Comparison of ENCODE assay signal across 8 cellular contexts in genomic region chr19:4793278-4793677, GRCh38. TPM values are rescaled to one million over a fixed set of nuclear protein-coding genes. Genes with fewer than 3 reads are reported as not detected.
DNase-seq lines count a peak whose midpoint lies in the region; ATAC-seq and TF ChIP-seq lines count a peak whose summit lies in the region.
"Not testable (repeated sequence)": the region's sequence is repeated elsewhere in the genome, so short reads cannot be mapped to it uniquely, and the experiment has no call there.

No MANE protein-coding gene starts in this region.

- not testable (repeated sequence) for H3T11ph ChIP-seq in H9 (ENCODE audit: low read length)

- H4K20me1 ChIP-seq in BLaER1: peaks cover 40% of the 10 kb centered on the region
- H4K20me1 ChIP-seq in H9 (ENCODE audit: control insufficient read depth, insufficient read depth, insufficient read length); OCI-LY7 (ENCODE audit: insufficient read depth, low read length): not testable (repeated sequence)

- H3K56ac ChIP-seq in H9 (ENCODE audit: insufficient read length, low read depth, low read length): not testable (repeated sequence)

- H2BK15ac ChIP-seq in H9 (ENCODE audit: low read depth, low read length): not testable (repeated sequence)

- H3K4me2 ChIP-seq in BLaER1 (peak overlapping the region; percentile 100), OCI-LY7 (ENCODE audit: low read length) (peak overlapping the region; percentile 79; the same call in 1 of the 2 replicates), skeletal muscle satellite cell (ENCODE audit: low read length) (peak overlapping the region; percentile 97)
- H3K4me2 ChIP-seq in H9 (ENCODE audit: insufficient read depth, insufficient read length, low read length): not testable (repeated sequence)

- H3K9me3 ChIP-seq in BLaER1; H9 (ENCODE audit: control insufficient read depth, low read depth, low read length); OCI-LY7 (ENCODE audit: low read length); skeletal muscle satellite cell (replicated peaks; ENCODE audit: low read length): not testable (repeated sequence)

- not testable (repeated sequence) for H3K27ac ChIP-seq in BLaER1; H9 (ENCODE audit: insufficient read length, low read depth, low read length); OCI-LY7 (ENCODE audit: low read depth, low read length, poor library complexity, severe bottlenecking)

- POLR2A ChIA-PET in OCI-LY7 (lab: Charles Lee): not testable (repeated sequence)
- POLR2A ChIA-PET in activated CD4-positive, alpha-beta memory T cell treated with anti-CD3 and anti-CD28 coated beads for 36 hours (lab: Charles Lee): interaction anchor here (1.1 to 2.6 kb wide), 2 partner anchors 14 to 69 kb away, joined by 3 to 13 read pairs; partner anchors contain the start of gene DPP9
- POLR2A ChIA-PET in naive thymus-derived CD8-positive, alpha-beta T cell (lab: Charles Lee): interaction anchor here (0.6 to 3.1 kb wide), 3 partner anchors 69 to 831 kb away, joined by 4 to 46 read pairs (median 19); partner anchors contain the start of gene DPP9

- H3K79me2 ChIP-seq in H9 (ENCODE audit: insufficient read depth, low read length): not testable (repeated sequence)
- peaks cover 52% of the 10 kb centered on the region for H3K79me2 ChIP-seq in OCI-LY7 (ENCODE audit: insufficient read depth, low read depth, low read length)

- H3K27me3 ChIP-seq in BLaER1; H9 (ENCODE audit: insufficient read depth, low read length); skeletal muscle satellite cell (ENCODE audit: control insufficient read depth, insufficient read depth, low read length): not testable (repeated sequence)

- not testable (repeated sequence) for H4K8ac ChIP-seq in H9 (replicated peaks; ENCODE audit: insufficient read length, low read depth, low read length)

- not testable (repeated sequence) for H4K91ac ChIP-seq in H9 (ENCODE audit: insufficient read length, low read depth, low read length)

- not testable (repeated sequence) for H4K5ac ChIP-seq in H9 (ENCODE audit: insufficient read length, low read depth, low read length)

- H3K36me3 ChIP-seq in BLaER1 (peaks cover 49% of the 10 kb centered on the region), OCI-LY7 (ENCODE audit: insufficient read depth, low read length) (peaks cover 48% of the 10 kb centered on the region), skeletal muscle satellite cell (ENCODE audit: insufficient read depth, low read length) (peaks cover 38% of the 10 kb centered on the region)

- not testable (repeated sequence) for H2BK120ac ChIP-seq in H9 (ENCODE audit: low read depth, low read length, poor library complexity, severe bottlenecking)

- peak overlapping the region; percentile 99; the same call in 1 of the 2 replicates for H3K9ac ChIP-seq in BLaER1
- not testable (repeated sequence) for H3K9ac ChIP-seq in H9 (ENCODE audit: extremely low read depth, insufficient read length, low read length); skeletal muscle satellite cell (ENCODE audit: low read depth, low read length)

- H3K4me3 Mint-ChIP-seq in H9: peak overlapping the region; percentile 73 to 86
- peak overlapping the region; percentile 80 for H3K4me3 Mint-ChIP-seq in activated CD4-positive, alpha-beta memory T cell treated with anti-CD3 and anti-CD28 coated beads for 36 hours
- H3K4me3 Mint-ChIP-seq in dendritic cell treated with granulocyte-macrophage colony-stimulating factor and Interleukin-4, amounts not matched to agents 40 ng/mL and 50 ng/mL, for 4 days: peak overlapping the region; percentile 80
- H3K4me3 Mint-ChIP-seq in naive thymus-derived CD8-positive, alpha-beta T cell: peak overlapping the region in 9 of 10 donors; percentile 65 to 92 (median 77)

- not testable (repeated sequence) for H2BK20ac ChIP-seq in H9 (ENCODE audit: low read depth, low read length, poor library complexity, severe bottlenecking)

- peak overlapping the region in 1 of 3 experiments; percentile 59; a peak in 1 of 7 replicates for H3K27ac Mint-ChIP-seq in H9
- not testable (repeated sequence) for H3K27ac Mint-ChIP-seq in activated CD4-positive, alpha-beta memory T cell treated with anti-CD3 and anti-CD28 coated beads for 36 hours
- H3K27ac Mint-ChIP-seq in activated naive CD4-positive, alpha-beta T cell treated with anti-CD3 and anti-CD28 coated beads, Interleukin-2, amount 50 U/mL, for 72 hours: peak overlapping the region; percentile 29 to 87
- peak overlapping the region; percentile 90 for H3K27ac Mint-ChIP-seq in dendritic cell treated with granulocyte-macrophage colony-stimulating factor and Interleukin-4, amounts not matched to agents 40 ng/mL and 50 ng/mL, for 4 days
- H3K27ac Mint-ChIP-seq in naive thymus-derived CD8-positive, alpha-beta T cell: peak overlapping the region in 7 of 10 donors; percentile 34 to 88 (median 75)

- WGBS in H9 (ENCODE audit: extremely low coverage, insufficient read length, low lambda C conversion rate): no CpG with 5 or more reads among the region's 19 CpGs

- not testable (repeated sequence) for H2AFZ ChIP-seq in H9 (ENCODE audit: low read length); OCI-LY7 (ENCODE audit: low read length)

- H2AK5ac ChIP-seq in H9 (ENCODE audit: insufficient read length, low read length): not testable (repeated sequence)

- H3K4me3 ChIP-seq in BLaER1: not testable (repeated sequence)
- H3K4me3 ChIP-seq in OCI-LY7 (ENCODE audit: low read depth, low read length, poor library complexity, severe bottlenecking): peak overlapping the region; percentile 84
- H3K4me3 ChIP-seq in skeletal muscle satellite cell (ENCODE audit: low read length): peak overlapping the region; percentile 91

- not testable (repeated sequence) for H3K14ac ChIP-seq in H9 (ENCODE audit: insufficient read depth, low read length)

- H3K27me3 Mint-ChIP-seq in H9 (ENCODE audit: low read depth); activated CD4-positive, alpha-beta memory T cell treated with anti-CD3 and anti-CD28 coated beads for 36 hours; dendritic cell treated with granulocyte-macrophage colony-stimulating factor and Interleukin-4, amounts not matched to agents 40 ng/mL and 50 ng/mL, for 4 days; naive thymus-derived CD8-positive, alpha-beta T cell: not testable (repeated sequence)

- not testable (repeated sequence) for H3K23ac ChIP-seq in H9 (ENCODE audit: insufficient read length, low read depth, low read length)

- H3K79me1 ChIP-seq in H9 (ENCODE audit: insufficient read depth, low read depth, low read length, poor library complexity, severe bottlenecking): not testable (repeated sequence)

- not testable (repeated sequence) for H3K4ac ChIP-seq in H9 (ENCODE audit: low read depth, low read length)

- intact Hi-C loops in OCI-LY7 (cut with micrococcal nuclease; ENCODE audit: unreplicated experiment): loop anchor here (10.0 kb wide), 1 partner anchor 388 kb away; the partner anchor contains the start of genes CHAF1A and SH3GL1
- intact Hi-C loops in activated CD4-positive, alpha-beta memory T cell treated with anti-CD3 and anti-CD28 coated beads for 36 hours (cut with micrococcal nuclease): loop anchor here (5.0 kb wide), 1 partner anchor 321 kb away; the partner anchor contains the start of gene HDGFL2
- intact Hi-C loops in dendritic cell treated with granulocyte-macrophage colony-stimulating factor and Interleukin-4, amounts not matched to agents 40 ng/mL and 50 ng/mL, for 4 days (cut with micrococcal nuclease): not testable (repeated sequence)

- not testable (repeated sequence) for H2BK12ac ChIP-seq in H9 (ENCODE audit: insufficient read length, low read depth, low read length)

- H3K4me1 Mint-ChIP-seq in H9: peaks cover 2 to 12% of the 10 kb centered on the region in 2 experiments; a peak in 3 of 4 replicates
- H3K4me1 Mint-ChIP-seq in activated CD4-positive, alpha-beta memory T cell treated with anti-CD3 and anti-CD28 coated beads for 36 hours (ENCODE audit: low read depth): peaks cover 43% of the 10 kb centered on the region
- H3K4me1 Mint-ChIP-seq in dendritic cell treated with granulocyte-macrophage colony-stimulating factor and Interleukin-4, amounts not matched to agents 40 ng/mL and 50 ng/mL, for 4 days (ENCODE audit: low read depth): peaks cover 44% of the 10 kb centered on the region
- H3K4me1 Mint-ChIP-seq in naive thymus-derived CD8-positive, alpha-beta T cell: peaks cover 12 to 46% (median 38%) of the 10 kb centered on the region in 4 donors

- not testable (repeated sequence) for BruUV-seq in OCI-LY7 (replicated peaks; lab: Mats Ljungman, UMichigan)

- peaks cover 9 to 47% (median 42%) of the 10 kb centered on the region in 3 experiments; a peak in 6 of 7 replicates for H3K36me3 Mint-ChIP-seq in H9 (ENCODE audit: insufficient read depth in 1 of 3, low read depth in 3 of 3)
- H3K36me3 Mint-ChIP-seq in activated CD4-positive, alpha-beta memory T cell treated with anti-CD3 and anti-CD28 coated beads for 36 hours: peaks cover 32% of the 10 kb centered on the region
- H3K36me3 Mint-ChIP-seq in activated naive CD4-positive, alpha-beta T cell treated with anti-CD3 and anti-CD28 coated beads, Interleukin-2, amount 50 U/mL, for 72 hours: peaks cover 11 to 28% of the 10 kb centered on the region in 2 donors
- H3K36me3 Mint-ChIP-seq in dendritic cell treated with granulocyte-macrophage colony-stimulating factor and Interleukin-4, amounts not matched to agents 40 ng/mL and 50 ng/mL, for 4 days (ENCODE audit: low read depth): peaks cover 69% of the 10 kb centered on the region
- H3K36me3 Mint-ChIP-seq in naive thymus-derived CD8-positive, alpha-beta T cell: peaks cover 0 to 48% (median 11%) of the 10 kb centered on the region in 3 donors

- not testable (repeated sequence) for H3K9me3 Mint-ChIP-seq in H9; activated CD4-positive, alpha-beta memory T cell treated with anti-CD3 and anti-CD28 coated beads for 36 hours; activated naive CD4-positive, alpha-beta T cell treated with anti-CD3 and anti-CD28 coated beads, Interleukin-2, amount 50 U/mL, for 72 hours; dendritic cell treated with granulocyte-macrophage colony-stimulating factor and Interleukin-4, amounts not matched to agents 40 ng/mL and 50 ng/mL, for 4 days; naive thymus-derived CD8-positive, alpha-beta T cell

- H3K9me2 ChIP-seq in OCI-LY7 (ENCODE audit: insufficient read depth, low read length): not testable (repeated sequence)

- not testable (repeated sequence) for ATAC-seq in activated naive CD4-positive, alpha-beta T cell treated with anti-CD3 and anti-CD28 coated beads, Interleukin-2, amount 50 U/mL, for 72 hours; naive thymus-derived CD8-positive, alpha-beta T cell

- not testable (repeated sequence) for H3K18ac ChIP-seq in H9 (ENCODE audit: insufficient read length, low read depth, low read length)

- not testable (repeated sequence) for TF ChIP-seq CTCF in H9 (conservative IDR thresholded peaks at IDR 0.05); OCI-LY7 (conservative IDR thresholded peaks at IDR 0.05; ENCODE audit: low read length)

- not testable (repeated sequence) for DNase-seq in H9; OCI-LY7 (ENCODE audit: low spot score); activated CD4-positive, alpha-beta memory T cell treated with anti-CD3 and anti-CD28 coated beads for 36 hours; activated naive CD4-positive, alpha-beta T cell treated with anti-CD3 and anti-CD28 coated beads, Interleukin-2, amount 50 U/mL, for 72 hours (ENCODE audit: low spot score in 2 of 2); naive thymus-derived CD8-positive, alpha-beta T cell

- H3K4me1 ChIP-seq in BLaER1: peaks cover 67% of the 10 kb centered on the region
- not testable (repeated sequence) for H3K4me1 ChIP-seq in H9 (ENCODE audit: insufficient read depth, low read length)
- H3K4me1 ChIP-seq in OCI-LY7 (ENCODE audit: insufficient read depth, low read length, poor library complexity, severe bottlenecking): peaks cover 39% of the 10 kb centered on the region
- peaks cover 26% of the 10 kb centered on the region for H3K4me1 ChIP-seq in skeletal muscle satellite cell (ENCODE audit: control insufficient read depth, insufficient read depth, low read length)

- H3K23me2 ChIP-seq in H9 (ENCODE audit: insufficient read length, low read depth, low read length, poor library complexity, severe bottlenecking): not testable (repeated sequence)

- H2BK5ac ChIP-seq in H9 (ENCODE audit: insufficient read length, low read length): not testable (repeated sequence)

- CTCF ChIA-PET in OCI-LY7 (lab: Charles Lee; ENCODE audit: unreplicated experiment); activated CD4-positive, alpha-beta memory T cell treated with anti-CD3 and anti-CD28 coated beads for 36 hours (lab: Charles Lee): not testable (repeated sequence)

RNA-seq across cellular contexts. Expression of gene FEM1A, which starts 1.7 kb away (rescaled TPM):
- total RNA-seq in H9 (2021): 20.0 and 21.0 TPM in 2 replicates
- total RNA-seq in OCI-LY7 (2014; rRNA removed; shearing (Covaris generic)): 11.5 and 17.5 TPM in 2 replicates
- total RNA-seq in OCI-LY7 (2022): 14.3 and 15.8 TPM in 2 replicates
- total RNA-seq in activated CD4-positive, alpha-beta memory T cell treated with anti-CD3 and anti-CD28 coated beads for 36 hours: 1 to 10 TPM; 9.2 to 9.3 TPM
- 10 to 100 TPM in 1 of 2 donors, 1 to 10 TPM in 1; 9.3 to 11.4 TPM for total RNA-seq in activated naive CD4-positive, alpha-beta T cell treated with anti-CD3 and anti-CD28 coated beads, Interleukin-2, amount 50 U/mL, for 72 hours
- 10 to 100 TPM; 15.1 to 15.2 TPM for total RNA-seq in naive thymus-derived CD8-positive, alpha-beta T cell
- 1 to 10 TPM; 1.7 to 3.6 (median 2.5) TPM for polyA plus RNA-seq in naive thymus-derived CD8-positive, alpha-beta T cell
- total RNA-seq in skeletal muscle satellite cell (2012; rRNA removed): 10.4 and 12.5 TPM in 2 replicates

RNA-seq across cellular contexts. Expression of gene TICAM1, which starts 38.2 kb away (rescaled TPM):
- total RNA-seq in H9 (2021) (0.48 and 0.57 TPM in 2 replicates), OCI-LY7 (2022) (26.7 and 28.9 TPM in 2 replicates)
- 4.9 and 6.8 TPM in 2 replicates for total RNA-seq in OCI-LY7 (2014; rRNA removed; shearing (Covaris generic))
- 10 to 100 TPM; 24.0 to 25.4 TPM for total RNA-seq in activated CD4-positive, alpha-beta memory T cell treated with anti-CD3 and anti-CD28 coated beads for 36 hours
- total RNA-seq in activated naive CD4-positive, alpha-beta T cell treated with anti-CD3 and anti-CD28 coated beads, Interleukin-2, amount 50 U/mL, for 72 hours: 10 to 100 TPM; 18.8 to 27.5 TPM
- 1 to 10 TPM; 7.2 to 7.6 TPM for total RNA-seq in naive thymus-derived CD8-positive, alpha-beta T cell
- 1 to 10 TPM; 2.4 to 8.5 (median 3.3) TPM for polyA plus RNA-seq in naive thymus-derived CD8-positive, alpha-beta T cell
- total RNA-seq in skeletal muscle satellite cell (2012; rRNA removed): 3.7 and 4.1 TPM in 2 replicates
